8 cellular contexts compared by ENCODE assay signal in genomic region chr16:66549284-66550131, GRCh38.
A peak's percentile ranks its signal among the peaks of the same experiment; 100 is the strongest.
DNase-seq lines count a peak whose midpoint lies in the region; ATAC-seq lines count a peak whose summit lies in the region.

TSS of gene TK2 (minus strand) at chr16:66550122. CDS start at chr16:66550061, 61 bp downstream.

- peaks cover 22% of the 10 kb centered on the region for H3K36me3 Mint-ChIP-seq in activated T-cell treated with anti-CD3 and anti-CD28 coated beads, Interleukin-2, amount 50 U/mL, for 24 hours (ENCODE audit: low read depth)

- no peaks in the 10 kb centered on the region for H3K27me3 Mint-ChIP-seq in activated T-cell treated with anti-CD3 and anti-CD28 coated beads, Interleukin-2, amount 50 U/mL, for 24 hours

- peak within 1 kb of the TSS; percentile 59 for H3K27ac ChIP-seq in epithelial cell of prostate

- peaks cover 59% of the 10 kb centered on the region for H3K4me1 Mint-ChIP-seq in activated T-cell treated with anti-CD3 and anti-CD28 coated beads, Interleukin-2, amount 50 U/mL, for 24 hours (ENCODE audit: low read depth)

- ATAC-seq in GM21381 (IDR thresholded peaks at IDR 0.05; ENCODE audit: unreplicated experiment) (peak; percentile 30), HG02642 (IDR thresholded peaks at IDR 0.05; ENCODE audit: poor library complexity, unreplicated experiment) (no peak)

- DNase-seq in Ammon's horn (ENCODE audit: low spot score) (peak; percentile 65), NOMO-1 treated with DMSO at 0.1 percent for 48 hours (lab: John Stamatoyannopoulos, UW; ENCODE audit: unreplicated experiment) (peak; percentile 46), epithelial cell of prostate (ENCODE audit: low read depth, low spot score) (no peak), midbrain (lab: John Stamatoyannopoulos, UW) (peak; percentile 64)
- peak; percentile 83 for DNase-seq in activated T-cell treated with anti-CD3 and anti-CD28 coated beads, Interleukin-2, amount 50 U/mL, for 24 hours
- peak; percentile 68 to 73 for DNase-seq in stimulated activated CD8-positive, alpha-beta memory T cell treated with anti-CD3 and anti-CD28 coated beads, Interleukin-15, amount 100 ng/mL, for 48 hours (ENCODE audit: low read depth in 2 of 2)

- H3K27ac Mint-ChIP-seq in activated T-cell treated with anti-CD3 and anti-CD28 coated beads, Interleukin-2, amount 50 U/mL, for 24 hours, result peak within 1 kb of the TSS; percentile 91

- peak within 1 kb of the TSS; percentile 82 for H3K4me3 Mint-ChIP-seq in activated T-cell treated with anti-CD3 and anti-CD28 coated beads, Interleukin-2, amount 50 U/mL, for 24 hours

- no peaks in the 10 kb centered on the region for H3K9me3 Mint-ChIP-seq in activated T-cell treated with anti-CD3 and anti-CD28 coated beads, Interleukin-2, amount 50 U/mL, for 24 hours
